Comparison of ENCODE assay signal across 23 cellular contexts in genomic region chr2:105378276-105378840, GRCh38. TPM values are rescaled to one million over a fixed set of nuclear protein-coding genes. Genes with fewer than 3 reads are reported as not detected.
DNase-seq lines count a peak whose midpoint lies in the region; ATAC-seq and TF ChIP-seq lines count a peak whose summit lies in the region.
"Had no signal": no experiment of that assay in that cellular context is flagged by ENCODE, and none has a peak within 500 bp of the region (broad histone marks: within the 10 kb centered on the region; RNA-seq: fewer than 3 reads in every experiment).

No MANE protein-coding gene starts in this region.

- no peak overlapping the region for H3K18ac ChIP-seq in trophoblast cell (ENCODE audit: low read length)

- peaks cover 100% of the 10 kb centered on the region for H3K36me3 ChIP-seq in RWPE2 (ENCODE audit: low read depth)
- peaks cover 32% of the 10 kb centered on the region for H3K36me3 ChIP-seq in fibroblast of lung (ENCODE audit: control insufficient read depth, insufficient read depth, low read length)
- peaks cover 21 to 33% of the 10 kb centered on the region in 2 experiments for H3K36me3 ChIP-seq in trophoblast cell (ENCODE audit: control insufficient read depth in 1 of 2, insufficient read depth in 2 of 2, low read length in 2 of 2)
- H3K36me3 ChIP-seq in sigmoid colon: peaks cover 0 to 51% (median 3%) of the 10 kb centered on the region in 4 donors

- H3K4me1 ChIP-seq in RWPE2 (ENCODE audit: insufficient read depth, poor library complexity, severe bottlenecking): peaks cover 71% of the 10 kb centered on the region
- H3K4me1 ChIP-seq in fibroblast of lung (ENCODE audit: control insufficient read depth, extremely low read depth, insufficient read depth, low read length): peaks cover 57% of the 10 kb centered on the region
- H3K4me1 ChIP-seq in trophoblast cell (ENCODE audit: control insufficient read depth in 1 of 2, insufficient read depth in 2 of 2, low read length in 2 of 2): peaks cover 13 to 35% of the 10 kb centered on the region in 2 experiments
- peaks cover 0 to 35% (median 19%) of the 10 kb centered on the region in 4 donors for H3K4me1 ChIP-seq in sigmoid colon

- no peak overlapping the region for H2BK12ac ChIP-seq in trophoblast cell (ENCODE audit: low read length)

- H4K91ac ChIP-seq in trophoblast cell (ENCODE audit: low read depth, low read length): no peak overlapping the region

- intact Hi-C loops in sigmoid colon (cut with DNase I): loop anchor here (10.0 kb wide), 1 partner anchor 656 kb away; no protein-coding TSS in a partner anchor

- H3K14ac ChIP-seq in trophoblast cell (ENCODE audit: low read length): no peak overlapping the region

- H2AFZ ChIP-seq in fibroblast of lung (ENCODE audit: low read length): no peak overlapping the region
- no peak overlapping the region for H2AFZ ChIP-seq in trophoblast cell (ENCODE audit: insufficient read depth, low read length, poor library complexity)

- H3K79me2 ChIP-seq in fibroblast of lung (ENCODE audit: control insufficient read depth, insufficient read depth, low read length) (peaks cover 70% of the 10 kb centered on the region), trophoblast cell (ENCODE audit: control insufficient read depth, insufficient read depth, low read length, poor library complexity) (no peaks in the 10 kb centered on the region)

- no peak for DNase-seq in AG04450 (ENCODE audit: low read depth, low spot score)
- DNase-seq in RWPE2 (ENCODE audit: low spot score): peak; percentile 17
- DNase-seq in fibroblast of lung (ENCODE audit: low read depth in 2 of 2): no peak
- DNase-seq in trophoblast cell: peak; percentile 89 to 93
- no peak for DNase-seq in putamen (ENCODE audit: low spot score)
- DNase-seq in sigmoid colon: no peak
- DNase-seq in HCEC 1CT: no peak
- DNase-seq: ACHN; activated B cell treated with CpG ODN at 0.5 μM for 24 hours; activated CD8-positive, alpha-beta T cell treated with anti-CD3 and anti-CD28 coated beads for 36 hours; activated T-cell treated with anti-CD3 and anti-CD28 coated beads, Interleukin-2, amount 50 U/mL, for 4 hours; DMS 273 treated with DMSO at 0.1 percent for 48 hours; GF-D8; NCI-H146; NCI-H2171 treated with DMSO at 0.1 percent for 48 hours; nucleus accumbens; right lobe of liver had no signal

- H4K8ac ChIP-seq in trophoblast cell (ENCODE audit: low read depth, low read length): no peak overlapping the region

- H3K27ac ChIP-seq in AG04450 (ENCODE audit: low read depth, low read length) (peak overlapping the region; percentile 77), RWPE2 (ENCODE audit: poor library complexity, severe bottlenecking) (peak overlapping the region; percentile 59), fibroblast of lung (ENCODE audit: insufficient read depth, low read length) (peak overlapping the region; percentile 92), trophoblast cell (ENCODE audit: low read depth, low read length) (peak overlapping the region; percentile 57), sigmoid colon (peak overlapping the region in 1 of 4 donors; percentile 1)
- H3K27ac ChIP-seq: coronary artery, right lobe of liver had no signal

- WGBS in trophoblast cell (ENCODE audit: extremely low coverage, insufficient coverage, insufficient read length): no CpG with 5 or more reads among the region's 12 CpGs
- 86 to 93% methylated on average over 12 of the region's 12 CpGs for WGBS in sigmoid colon, 2 donors

- CTCF ChIA-PET in AG04450 (lab: Charles Lee): interaction anchor here (0.9 kb wide), 1 partner anchor 143 kb away, joined by 4 read pairs; no protein-coding TSS in a partner anchor

- H3K9ac ChIP-seq in fibroblast of lung (ENCODE audit: insufficient read depth, low read length) (no peak overlapping the region), trophoblast cell (ENCODE audit: low read length) (no peak overlapping the region)

- H4K12ac ChIP-seq in trophoblast cell (ENCODE audit: low read depth, low read length): no peak overlapping the region

- H3K27me3 ChIP-seq in AG04450 (ENCODE audit: control insufficient read depth, insufficient read depth, low read length) (no peaks in the 10 kb centered on the region), RWPE2 (ENCODE audit: insufficient read depth, poor library complexity, severe bottlenecking) (no peaks in the 10 kb centered on the region), fibroblast of lung (ENCODE audit: control insufficient read depth, insufficient read depth, low read length) (no peaks in the 10 kb centered on the region), trophoblast cell (ENCODE audit: insufficient read depth, low read length) (no peaks in the 10 kb centered on the region), sigmoid colon (no peaks in the 10 kb centered on the region)
- H3K27me3 ChIP-seq: gastroesophageal sphincter, right lobe of liver, SJSA1 had no signal

- TF ChIP-seq CTCF in AG04450 (IDR thresholded peaks at IDR 0.05; ENCODE audit: low read depth, low read length) (no peak), RWPE2 (IDR thresholded peaks at IDR 0.05; ENCODE audit: poor library complexity, severe bottlenecking) (no peak), fibroblast of lung (conservative IDR thresholded peaks at IDR 0.05 in 1 of 2, IDR thresholded peaks at IDR 0.05 in 1 of 2; ENCODE audit: low read depth in 1 of 2, low read length in 2 of 2) (no peak), sigmoid colon (IDR thresholded peaks at IDR 0.05) (no peak)

- H3K23ac ChIP-seq in trophoblast cell (ENCODE audit: low read length): no peak overlapping the region

- no peak overlapping the region for H2BK120ac ChIP-seq in trophoblast cell (ENCODE audit: insufficient read depth, low read length, poor library complexity)

- H3K9me3 ChIP-seq in AG04450 (ENCODE audit: control insufficient read depth, insufficient read depth, low read length): no peaks in the 10 kb centered on the region
- H3K9me3 ChIP-seq in RWPE2 (ENCODE audit: severe bottlenecking): no peaks in the 10 kb centered on the region
- H3K9me3 ChIP-seq in fibroblast of lung (ENCODE audit: control insufficient read depth, insufficient read depth, low read depth, low read length): no peaks in the 10 kb centered on the region
- H3K9me3 ChIP-seq in trophoblast cell (ENCODE audit: insufficient read depth, low read depth, low read length): no peaks in the 10 kb centered on the region
- no peaks in the 10 kb centered on the region for H3K9me3 ChIP-seq in sigmoid colon
- H3K9me3 ChIP-seq: gastroesophageal sphincter, right lobe of liver, SJSA1 had no signal

- H2AK5ac ChIP-seq in trophoblast cell (ENCODE audit: low read length): no peak overlapping the region

- no peaks in the 10 kb centered on the region for H4K20me1 ChIP-seq in fibroblast of lung (ENCODE audit: control insufficient read depth, extremely low read depth, insufficient read depth, low read length)

- no peak overlapping the region for H2BK5ac ChIP-seq in trophoblast cell (ENCODE audit: low read depth, low read length, poor library complexity)

- H3K4ac ChIP-seq in trophoblast cell (ENCODE audit: low read depth, low read length): no peak overlapping the region

- no peak overlapping the region for H3K4me3 ChIP-seq in AG04450 (ENCODE audit: low read depth, low read length)
- no peak overlapping the region for H3K4me3 ChIP-seq in RWPE2 (ENCODE audit: severe bottlenecking)
- H3K4me3 ChIP-seq in fibroblast of lung (replicated peaks in 1 of 4; ENCODE audit: control extremely low read depth in 1 of 4, insufficient read depth in 1 of 4, low read depth in 3 of 4, low read length in 4 of 4): no peak overlapping the region
- no peak overlapping the region for H3K4me3 ChIP-seq in trophoblast cell (ENCODE audit: low read depth, low read length)
- H3K4me3 ChIP-seq in sigmoid colon: no peak overlapping the region
- H3K4me3 ChIP-seq: coronary artery, gastroesophageal sphincter, GM12878, right lobe of liver, SJSA1 had no signal

- no peak for TF ChIP-seq EP300 in sigmoid colon (IDR thresholded peaks at IDR 0.05)

- ATAC-seq in RWPE2 (ENCODE audit: low read depth): peak; percentile 31
- ATAC-seq in GM19328 (IDR thresholded peaks at IDR 0.05; ENCODE audit: unreplicated experiment): no peak
- ATAC-seq: activated CD8-positive, alpha-beta T cell treated with anti-CD3 and anti-CD28 coated beads for 36 hours; activated T-cell treated with anti-CD3 and anti-CD28 coated beads, Interleukin-2, amount 50 U/mL, for 4 hours; gastroesophageal sphincter; GM12878 had no signal

- no peak for TF ChIP-seq POLR2A in sigmoid colon (IDR thresholded peaks at IDR 0.05)

- POLR2A ChIA-PET in AG04450 (lab: Yijun Ruan, JAX): interaction anchor here (1.3 kb wide), 1 partner anchor 59 kb away, joined by 4 read pairs; no protein-coding TSS in a partner anchor

- H3K4me2 ChIP-seq in fibroblast of lung (ENCODE audit: extremely low read depth, insufficient read depth, low read length): no peak overlapping the region
- H3K4me2 ChIP-seq in trophoblast cell (ENCODE audit: low read length): no peak overlapping the region

- H3K79me1 ChIP-seq in trophoblast cell (ENCODE audit: low read length): no peaks in the 10 kb centered on the region

RNA-seq across cellular contexts. Expression of gene FHL2, which starts 20.5 kb away (rescaled TPM):
- polyA plus RNA-seq in AG04450 (2011; rRNA removed) (497 and 555 TPM in 2 replicates), fibroblast of lung (415 and 421 TPM in 2 replicates), sigmoid colon (100 to 1,000 TPM in 2 of 3 donors, 10 to 100 TPM in 1; 98.8 to 210 (median 123) TPM)
- polyA minus RNA-seq in AG04450 (2011; rRNA and poly(A)+ RNA removed): 400 and 514 TPM in 2 replicates
- total RNA-seq in fibroblast of lung (120 and 144 TPM in 2 replicates), sigmoid colon (100 to 1,000 TPM in 1 of 4 donors, 10 to 100 TPM in 3; 62.0 to 123 (median 77.6) TPM)
- 318 and 323 TPM in 2 replicates for polyA plus RNA-seq in fibroblast of lung (2012)
- 483 and 485 TPM in 2 replicates for polyA minus RNA-seq in fibroblast of lung (ENCODE audit: low replicate concordance)
- polyA plus RNA-seq in trophoblast cell (2013): 83.4 and 89.8 TPM in 2 replicates
- total RNA-seq: OCI-LY7 had no signal

RNA-seq across cellular contexts. Expression of gene C2orf49, which starts 41.0 kb away (rescaled TPM):
- 13.7 and 20.3 TPM in 2 replicates for polyA plus RNA-seq in AG04450 (2011; rRNA removed)
- polyA minus RNA-seq in AG04450 (2011; rRNA and poly(A)+ RNA removed): 9.9 and 11.5 TPM in 2 replicates
- 23.4 and 28.4 TPM in 2 replicates for total RNA-seq in fibroblast of lung
- 17.0 and 20.9 TPM in 2 replicates for polyA plus RNA-seq in fibroblast of lung
- 13.5 and 15.6 TPM in 2 replicates for polyA plus RNA-seq in fibroblast of lung (2012)
- polyA minus RNA-seq in fibroblast of lung (ENCODE audit: low replicate concordance): 0.75 and 1.3 TPM in 2 replicates
- 34.1 and 35.9 TPM in 2 replicates for polyA plus RNA-seq in trophoblast cell (2013)
- 10 to 100 TPM; 15.7 to 22.5 (median 16.0) TPM for total RNA-seq in sigmoid colon
- 10 to 100 TPM in 1 of 3 donors, 1 to 10 TPM in 2; 8.3 to 10.9 (median 8.4) TPM for polyA plus RNA-seq in sigmoid colon

RNA-seq across cellular contexts. Expression of gene TGFBRAP1, which starts 48.8 kb away (rescaled TPM):
- polyA plus RNA-seq in AG04450 (2011; rRNA removed) (7.9 and 9.8 TPM in 2 replicates), fibroblast of lung (8.5 and 9.7 TPM in 2 replicates), sigmoid colon (1 to 10 TPM; 4.8 to 9.0 (median 5.5) TPM)
- polyA minus RNA-seq in AG04450 (2011; rRNA and poly(A)+ RNA removed): 14.0 and 16.7 TPM in 2 replicates
- total RNA-seq in fibroblast of lung (14.1 and 14.9 TPM in 2 replicates), sigmoid colon (10 to 100 TPM; 17.4 to 24.6 (median 20.8) TPM)
- polyA plus RNA-seq in fibroblast of lung (2012): 12.6 and 13.0 TPM in 2 replicates
- 22.1 and 26.9 TPM in 2 replicates for polyA minus RNA-seq in fibroblast of lung (ENCODE audit: low replicate concordance)
- 16.6 and 17.3 TPM in 2 replicates for polyA plus RNA-seq in trophoblast cell (2013)

Comparison
In these comparisons a context has a peak if more than half of its experiments do, and no peak if none do; other contexts are left out.
1. DNase-seq: peak in RWPE2 (single experiment) and trophoblast cell (2 of 2); none in AG04450 (single experiment), fibroblast of lung (0 of 2), putamen (single experiment), sigmoid colon (single experiment) and HCEC 1CT (single experiment).